ENCODE assay signal across 8 cellular contexts in the genomic region with DNA sequence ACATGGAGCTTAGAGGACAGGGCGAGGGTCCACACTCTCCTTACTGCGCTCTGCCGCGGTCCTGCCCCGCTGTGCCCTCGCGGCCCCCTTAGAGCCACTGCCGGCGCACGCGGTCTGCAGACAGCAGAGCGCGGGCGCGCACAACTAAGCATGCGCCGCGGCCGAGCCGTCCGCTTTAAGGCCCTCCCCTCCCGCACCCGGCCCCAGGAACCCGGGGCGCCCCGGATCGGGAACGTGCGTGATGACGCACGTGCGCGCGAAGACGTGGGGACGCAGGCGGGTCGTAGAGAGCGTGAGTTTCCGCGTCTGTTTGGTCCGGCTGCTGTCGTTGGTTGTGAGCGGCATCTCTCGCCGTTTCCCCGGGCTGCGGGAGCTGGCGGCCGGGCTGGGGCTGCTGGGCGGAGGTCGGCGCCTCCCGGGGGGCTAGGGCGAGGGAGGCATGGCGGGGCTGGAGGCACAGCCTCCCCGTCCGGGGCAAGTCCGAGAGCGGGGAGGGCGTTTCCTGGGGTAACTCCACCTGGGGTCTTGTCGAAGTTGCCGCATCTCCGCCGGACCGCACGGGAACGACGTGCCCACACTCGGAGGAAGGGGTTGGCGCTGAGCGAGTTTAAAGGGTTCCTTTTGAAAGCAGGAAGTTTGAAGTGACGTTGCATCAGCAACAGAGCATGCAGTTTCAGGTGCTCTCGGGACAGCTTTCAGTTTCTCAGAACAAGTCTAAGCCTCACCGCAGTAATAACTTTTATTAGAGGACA. TPM values are rescaled to one million over a fixed set of nuclear protein-coding genes. Genes with fewer than 3 reads are reported as not detected.
A peak's percentile ranks its signal among the peaks of the same experiment; 100 is the strongest.
DNase-seq lines count a peak whose midpoint lies in the region; ATAC-seq and TF ChIP-seq lines count a peak whose summit lies in the region.

A gene with protein sequence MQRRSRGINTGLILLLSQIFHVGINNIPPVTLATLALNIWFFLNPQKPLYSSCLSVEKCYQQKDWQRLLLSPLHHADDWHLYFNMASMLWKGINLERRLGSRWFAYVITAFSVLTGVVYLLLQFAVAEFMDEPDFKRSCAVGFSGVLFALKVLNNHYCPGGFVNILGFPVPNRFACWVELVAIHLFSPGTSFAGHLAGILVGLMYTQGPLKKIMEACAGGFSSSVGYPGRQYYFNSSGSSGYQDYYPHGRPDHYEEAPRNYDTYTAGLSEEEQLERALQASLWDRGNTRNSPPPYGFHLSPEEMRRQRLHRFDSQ (plus strand): TSS at position 259 of the 752 bp plus-strand sequence. CDS start 28,640 bp downstream, outside the sequence.

- DNase-seq in AG10803 (ENCODE audit: low read depth): peak; percentile 95
- DNase-seq in NCI-H510A (lab: John Stamatoyannopoulos, UW): peak; percentile 94
- DNase-seq in activated CD4-positive, alpha-beta T cell treated with anti-CD3 and anti-CD28 coated beads for 36 hours: peak; percentile 97
- DNase-seq in choroid plexus epithelial cell (ENCODE audit: low read depth): peak; percentile 97
- DNase-seq in kidney glomerular epithelial cell (lab: John Stamatoyannopoulos, UW): peak; percentile 77
- DNase-seq in stimulated activated CD4-positive, alpha-beta T cell treated with anti-CD3 and anti-CD28 coated beads, Interleukin-1b, Interleukin-23, amount 100 ng/mL, for 1 hour (ENCODE audit: low read depth in 2 of 2): peak; percentile 80

- CTCF ChIA-PET in activated CD4-positive, alpha-beta T cell treated with anti-CD3 and anti-CD28 coated beads for 36 hours (lab: Charles Lee): interaction anchor here (0.7 to 1.5 kb wide), 5 partner anchors 34 to 945 kb away, joined by 3 to 5 read pairs (median 3); no protein-coding TSS in a partner anchor

- peak within 1 kb of the TSS; percentile 95 for H3K27ac Mint-ChIP-seq in activated CD4-positive, alpha-beta T cell treated with anti-CD3 and anti-CD28 coated beads for 36 hours

- TF ChIP-seq CTCF in AG10803 (conservative IDR thresholded peaks at IDR 0.05; ENCODE audit: low read length): no peak
- no peak for TF ChIP-seq CTCF in choroid plexus epithelial cell (conservative IDR thresholded peaks at IDR 0.05; ENCODE audit: low read depth, low read length)

- H3K9me3 Mint-ChIP-seq in activated CD4-positive, alpha-beta T cell treated with anti-CD3 and anti-CD28 coated beads for 36 hours (ENCODE audit: low read depth): no peaks in the 10 kb centered on the region

- H3K27me3 Mint-ChIP-seq in activated CD4-positive, alpha-beta T cell treated with anti-CD3 and anti-CD28 coated beads for 36 hours: no peaks in the 10 kb centered on the region

- H3K4me3 ChIP-seq in AG10803 (ENCODE audit: low read length) (peak within 1 kb of the TSS; percentile 82), choroid plexus epithelial cell (ENCODE audit: low read depth, low read length) (peak within 1 kb of the TSS; percentile 80)

- H3K4me3 Mint-ChIP-seq in activated CD4-positive, alpha-beta T cell treated with anti-CD3 and anti-CD28 coated beads for 36 hours: peak within 1 kb of the TSS; percentile 88

- peak; percentile 87 for ATAC-seq in GM19035 (IDR thresholded peaks at IDR 0.05; ENCODE audit: unreplicated experiment)
- peak; percentile 86 for ATAC-seq in HG03354 (IDR thresholded peaks at IDR 0.05; ENCODE audit: poor library complexity, severe bottlenecking, unreplicated experiment)
- ATAC-seq in activated CD4-positive, alpha-beta T cell treated with anti-CD3 and anti-CD28 coated beads for 36 hours: peak; percentile 87

- peaks cover 56% of the 10 kb centered on the region for H3K36me3 Mint-ChIP-seq in activated CD4-positive, alpha-beta T cell treated with anti-CD3 and anti-CD28 coated beads for 36 hours (ENCODE audit: low read depth)

- intact Hi-C loops in activated CD4-positive, alpha-beta T cell treated with anti-CD3 and anti-CD28 coated beads for 36 hours (cut with DNase I, micrococcal nuclease): loop anchor here (1.0 to 10.0 kb wide), 14 partner anchors 35 to 1894 kb away; a partner anchor contains a TSS

- peaks cover 54% of the 10 kb centered on the region for H3K4me1 Mint-ChIP-seq in activated CD4-positive, alpha-beta T cell treated with anti-CD3 and anti-CD28 coated beads for 36 hours

- POLR2A ChIA-PET in activated CD4-positive, alpha-beta T cell treated with anti-CD3 and anti-CD28 coated beads for 36 hours (lab: Charles Lee): interaction anchor here (0.7 to 3.0 kb wide), 5 partner anchors 36 to 236 kb away, joined by 3 to 13 read pairs (median 4); a partner anchor contains a TSS

RNA-seq across cellular contexts. Expression of the gene that starts here (rescaled TPM):
- total RNA-seq in activated CD4-positive, alpha-beta T cell treated with anti-CD3 and anti-CD28 coated beads for 36 hours: 10 to 100 TPM; 38.1 to 49.0 TPM

Comparison
In these comparisons a context has a peak if more than half of its experiments do, and no peak if none do; other contexts are left out.
1. Peak in every context shown above with its lines: DNase-seq, ATAC-seq and H3K4me3 ChIP-seq.